ENCODE assay signal across 19 cellular contexts in genomic region chr2:100130595-100131391, GRCh38. TPM values are rescaled to one million over a fixed set of nuclear protein-coding genes. Genes with fewer than 3 reads are reported as not detected.
DNase-seq lines count a peak whose midpoint lies in the region; ATAC-seq, FAIRE-seq and TF ChIP-seq lines count a peak whose summit lies in the region.
"Had no signal": no experiment of that assay in that cellular context is flagged by ENCODE, and none has a peak within 500 bp of the region (broad histone marks: within the 10 kb centered on the region; RNA-seq: fewer than 3 reads in every experiment).

No MANE protein-coding gene starts in this region.

- no peak overlapping the region for H2AFZ ChIP-seq in GM12878 (ENCODE audit: control insufficient read depth, low read depth, low read length)
- H2AFZ ChIP-seq: GM23248 had no signal

- no peak for DNase-seq in activated T-cell treated with anti-CD3 and anti-CD28 coated beads, Interleukin-2, amount 50 U/mL, for 72 hours
- DNase-seq in activated T-cell treated with anti-CD3 and anti-CD28 coated beads, Interleukin-2, amount 50 U/mL, for 1 hour = no peak
- DNase-seq in GM12878 (ENCODE audit: low read depth, low spot score) (no peak), SKM-1 treated with dmso at 0.1 percent for 144 hours (lab: John Stamatoyannopoulos, UW; ENCODE audit: unreplicated experiment) (no peak), T1000 (lab: John Stamatoyannopoulos, UW) (no peak)
- DNase-seq in stimulated activated naive CD8-positive, alpha-beta T cell treated with anti-CD3 and anti-CD28 coated beads, Interleukin-15, amount 100 ng/mL, for 72 hours = no peak
- DNase-seq: CD4-positive, alpha-beta T cell; DMS79 treated with DMSO at 0.1 percent for 48 hours; GM23248; KG1; NCI-H1092; NCI-H1694; NCI-H446 treated with DMSO at 0.1 percent for 48 hours; NCI-H748 treated with DMSO at 0.1 percent for 48 hours; SHP77 treated with DMSO at 0.1 percent for 48 hours had no signal

- peak; percentile 67 to 76 for ATAC-seq in activated T-cell treated with anti-CD3 and anti-CD28 coated beads, Interleukin-2, amount 50 U/mL, for 72 hours (replicated peaks in 1 of 2)
- ATAC-seq in HG02884 (IDR thresholded peaks at IDR 0.05; ENCODE audit: unreplicated experiment) = peak; percentile 65
- no peak for ATAC-seq in GM12878
- peak; percentile 82 for ATAC-seq in stimulated activated naive CD8-positive, alpha-beta T cell treated with anti-CD3 and anti-CD28 coated beads, Interleukin-15, amount 100 ng/mL, for 72 hours
- ATAC-seq: HCT116 had no signal

- CTCF ChIA-PET in GM12878 (lab: Yijun Ruan, JAX) = no interaction called here

- no TSS peak for BruUV-seq in GM12878 (replicated peaks; lab: Mats Ljungman, UMichigan)

- intact Hi-C loops in GM12878 (cut with micrococcal nuclease; ENCODE audit: unreplicated experiment) = no loop called here

- TF ChIP-seq CTCF in GM12878 (IDR thresholded peaks at IDR 0.05 in 2 of 3, conservative IDR thresholded peaks at IDR 0.05 in 1 of 3; ENCODE audit: control insufficient read depth in 2 of 3, extremely low read depth in 1 of 3, insufficient read depth in 1 of 3, low read depth in 3 of 3, low read length in 3 of 3) = no peak

- POLR2A ChIA-PET in GM12878 (lab: Charles Lee) = no interaction called here

- no peaks in the 10 kb centered on the region for H3K9me3 Mint-ChIP-seq in activated T-cell treated with anti-CD3 and anti-CD28 coated beads, Interleukin-2, amount 50 U/mL, for 72 hours
- no peaks in the 10 kb centered on the region for H3K9me3 Mint-ChIP-seq in stimulated activated naive CD8-positive, alpha-beta T cell treated with anti-CD3 and anti-CD28 coated beads, Interleukin-15, amount 100 ng/mL, for 72 hours
- H3K9me3 Mint-ChIP-seq: CD4-positive, alpha-beta T cell had no signal

- TF ChIP-seq RAD21 in GM12878 (IDR thresholded peaks at IDR 0.05; ENCODE audit: insufficient read depth, low read depth, low read length) = no peak

- FAIRE-seq in GM12878 (lab: Jason Lieb, UNC) = no peak
- FAIRE-seq: G401.6 had no signal

- TF ChIP-seq EP300 in GM12878 (IDR thresholded peaks at IDR 0.05; ENCODE audit: borderline replicate concordance in 1 of 2, control insufficient read depth in 1 of 2, low read depth in 2 of 2, low read length in 2 of 2) = no peak

- in situ Hi-C loops in GM12878 (cut with MboI) = no loop called here

- H3K27me3 Mint-ChIP-seq in activated T-cell treated with anti-CD3 and anti-CD28 coated beads, Interleukin-2, amount 50 U/mL, for 72 hours (ENCODE audit: low read depth) = no peaks in the 10 kb centered on the region
- no peaks in the 10 kb centered on the region for H3K27me3 Mint-ChIP-seq in stimulated activated naive CD8-positive, alpha-beta T cell treated with anti-CD3 and anti-CD28 coated beads, Interleukin-15, amount 100 ng/mL, for 72 hours
- H3K27me3 Mint-ChIP-seq: CD4-positive, alpha-beta T cell had no signal

- H3K27ac Mint-ChIP-seq in activated T-cell treated with anti-CD3 and anti-CD28 coated beads, Interleukin-2, amount 50 U/mL, for 72 hours = no peak overlapping the region
- no peak overlapping the region for H3K27ac Mint-ChIP-seq in stimulated activated naive CD8-positive, alpha-beta T cell treated with anti-CD3 and anti-CD28 coated beads, Interleukin-15, amount 100 ng/mL, for 72 hours
- H3K27ac Mint-ChIP-seq: CD4-positive, alpha-beta T cell had no signal

- H3K36me3 Mint-ChIP-seq in activated T-cell treated with anti-CD3 and anti-CD28 coated beads, Interleukin-2, amount 50 U/mL, for 72 hours (ENCODE audit: insufficient read depth in 2 of 2) = no peaks in the 10 kb centered on the region

- peaks cover 18% of the 10 kb centered on the region for H3K4me1 Mint-ChIP-seq in activated T-cell treated with anti-CD3 and anti-CD28 coated beads, Interleukin-2, amount 50 U/mL, for 72 hours (ENCODE audit: low read depth)
- no peaks in the 10 kb centered on the region for H3K4me1 Mint-ChIP-seq in stimulated activated naive CD8-positive, alpha-beta T cell treated with anti-CD3 and anti-CD28 coated beads, Interleukin-15, amount 100 ng/mL, for 72 hours

- no peaks in the 10 kb centered on the region; a peak in 1 of 4 replicates for H3K27me3 ChIP-seq in GM12878 (replicated peaks in 1 of 2; ENCODE audit: control insufficient read depth in 2 of 2, insufficient read depth in 2 of 2, low read length in 1 of 2)

- H3K27ac ChIP-seq in GM12878 (ENCODE audit: control insufficient read depth, insufficient read depth) = no peak overlapping the region
- H3K27ac ChIP-seq: GM23248 had no signal

- H4K20me1 ChIP-seq in GM12878 (ENCODE audit: control insufficient read depth, insufficient read depth) = 0 out of 2 replicates have a peak, but pooled peaks cover 3% of the 10 kb centered on the region

- no peak overlapping the region for H3K9ac ChIP-seq in GM12878 (ENCODE audit: control insufficient read depth, insufficient read depth, low read length)
- H3K9ac ChIP-seq: GM23248 had no signal

- no peak overlapping the region for H3K4me2 ChIP-seq in GM12878 (ENCODE audit: control insufficient read depth, insufficient read depth)

- peaks cover 12% of the 10 kb centered on the region for H3K4me1 ChIP-seq in GM12878 (ENCODE audit: control insufficient read depth, insufficient read depth, low read length)

- no peaks in the 10 kb centered on the region for H3K36me3 ChIP-seq in GM12878 (ENCODE audit: control insufficient read depth in 2 of 2, insufficient read depth in 2 of 2, low read length in 1 of 2)

- 0% methylated on average over 5 of the region's 5 CpGs for WGBS in GM12878 (ENCODE audit: insufficient coverage, insufficient replicate concordance, low lambda C conversion rate, missing lambda C conversion rate)

- TF ChIP-seq POLR2A in GM12878 (IDR thresholded peaks at IDR 0.05; ENCODE audit: low read depth, low read length) = no peak

- SMC1A ChIA-PET in GM12878 (lab: Charles Lee; ENCODE audit: uncharacterized antibody, unreplicated experiment) = no interaction called here

- no peaks in the 10 kb centered on the region for H3K79me2 ChIP-seq in GM12878 (ENCODE audit: control insufficient read depth, insufficient read depth, low read length)

- RAD21 ChIA-PET in GM12878 (lab: Charles Lee; ENCODE audit: unreplicated experiment) = no interaction called here

- H3K4me3 ChIP-seq in GM12878 = no peak overlapping the region
- H3K4me3 ChIP-seq: GM23248 had no signal

- no peak overlapping the region for H3K4me3 Mint-ChIP-seq in activated T-cell treated with anti-CD3 and anti-CD28 coated beads, Interleukin-2, amount 50 U/mL, for 72 hours
- no peak overlapping the region for H3K4me3 Mint-ChIP-seq in stimulated activated naive CD8-positive, alpha-beta T cell treated with anti-CD3 and anti-CD28 coated beads, Interleukin-15, amount 100 ng/mL, for 72 hours
- H3K4me3 Mint-ChIP-seq: CD4-positive, alpha-beta T cell had no signal

- no peaks in the 10 kb centered on the region; the same call in 1 of the 3 replicates for H3K9me3 ChIP-seq in GM12878 (replicated peaks; ENCODE audit: control insufficient read depth, insufficient read depth, low read length)

TF ChIP-seq in GM12878, 131 proteins besides CTCF, POLR2A, EP300 and RAD21:
- no peak for TF ChIP-seq ESRRA (IDR thresholded peaks at IDR 0.05; ENCODE audit: low read length)
- peak; percentile 46; the same call in 1 of the 2 replicates for TF ChIP-seq TCF3 (IDR thresholded peaks at IDR 0.05; ENCODE audit: borderline replicate concordance, insufficient read depth, low read depth, low read length)
- TF ChIP-seq FOXM1 (IDR thresholded peaks at IDR 0.05; ENCODE audit: low read depth, low read length) = 0 out of 2 replicates have a peak, but pooled peaks have one; percentile 22
- TF ChIP-seq PAX5 (IDR thresholded peaks at IDR 0.05; ENCODE audit: borderline replicate concordance, low read depth, low read length) = no peak
- peak; percentile 56; the same call in 1 of the 2 replicates for TF ChIP-seq MEF2A (IDR thresholded peaks at IDR 0.05; ENCODE audit: insufficient read depth, low read depth, low read length)
- no peak for TF ChIP-seq BACH1 (IDR thresholded peaks at IDR 0.05; ENCODE audit: borderline replicate concordance)
- no peak for TF ChIP-seq RFX5 (IDR thresholded peaks at IDR 0.05; ENCODE audit: low read depth, low read length)
- peak; percentile 46; the same call in 1 of the 2 replicates for TF ChIP-seq NFIC (IDR thresholded peaks at IDR 0.05; ENCODE audit: low read depth, low read length)
- peak; percentile 68; the same call in 1 of the 2 replicates for TF ChIP-seq RUNX3 (IDR thresholded peaks at IDR 0.05; ENCODE audit: low read length)
- no peak for TF ChIP-seq MEF2B (IDR thresholded peaks at IDR 0.05; ENCODE audit: partially characterized antibody, poor library complexity, severe bottlenecking)
TF ChIP-seq in GM12878: peak in this region for 5.

RNA-seq across cellular contexts. Expression of gene AFF3, which starts 11.6 kb away (rescaled TPM):
- 1 to 10 TPM in 1 of 2 donors, under 1 TPM in 1; 0.39 to 2.6 TPM for total RNA-seq in activated T-cell treated with anti-CD3 and anti-CD28 coated beads, Interleukin-2, amount 50 U/mL, for 72 hours
- 1.3 and 2.4 TPM in 2 replicates for total RNA-seq in GM12878 (2013; cell fraction: nucleolus; rRNA removed)
- total RNA-seq in GM12878 (2014; rRNA removed) (2.7 and 3.6 TPM in 2 replicates), GM12878 (2014; rRNA removed; fragmentation: Illumina TruSeq; extraction: Trizol) (4.3 and 5.3 TPM in 2 replicates), GM12878 (2021) (4.1 and 4.3 TPM in 2 replicates)
- 1.4 TPM for polyA plus RNA-seq in GM12878 (2011; ENCODE audit: low read depth)
- polyA plus RNA-seq in GM12878 (2011; rRNA removed) (0.69 and 0.89 TPM in 2 replicates), GM12878 (2014; fragmentation: Illumina TruSeq; extraction: Trizol) (3.4 and 5.5 TPM in 2 replicates), GM12878 (2014; fragmentation: Nextera tagmentation; extraction: Ambion mirVana) (under 1 TPM; 0.26 to 0.31 TPM), GM12878 (2014; rRNA removed) (3.0 and 3.4 TPM in 2 replicates), GM12878 (2016; fragmentation: Nextera tagmentation; extraction: Ambion mirVana) (1 to 10 TPM; 2.1 to 2.7 TPM)
- polyA plus RNA-seq in GM12878 (2011; cell fraction: cytosol; rRNA removed) = 0.66 and 0.92 TPM in 2 replicates
- polyA plus RNA-seq in GM12878 (2011; cell fraction: nucleus; rRNA removed) = 0.85 and 2.6 TPM in 2 replicates
- 1.4 and 2.1 TPM in 2 replicates for polyA plus RNA-seq in GM12878 (2012)
- 2.8 and 4.9 TPM in 2 replicates for polyA minus RNA-seq in GM12878 (2011; rRNA and poly(A)+ RNA removed)
- 0.94 and 1.1 TPM in 2 replicates for polyA minus RNA-seq in GM12878 (2011; cell fraction: cytosol; rRNA and poly(A)+ RNA removed)
- polyA minus RNA-seq in GM12878 (2011; cell fraction: nucleus; rRNA and poly(A)+ RNA removed) = 2.1 and 10.0 TPM in 2 replicates
- total RNA-seq: A673 had no signal
